ENCODE assay signal across 22 cellular contexts in the genomic region with DNA sequence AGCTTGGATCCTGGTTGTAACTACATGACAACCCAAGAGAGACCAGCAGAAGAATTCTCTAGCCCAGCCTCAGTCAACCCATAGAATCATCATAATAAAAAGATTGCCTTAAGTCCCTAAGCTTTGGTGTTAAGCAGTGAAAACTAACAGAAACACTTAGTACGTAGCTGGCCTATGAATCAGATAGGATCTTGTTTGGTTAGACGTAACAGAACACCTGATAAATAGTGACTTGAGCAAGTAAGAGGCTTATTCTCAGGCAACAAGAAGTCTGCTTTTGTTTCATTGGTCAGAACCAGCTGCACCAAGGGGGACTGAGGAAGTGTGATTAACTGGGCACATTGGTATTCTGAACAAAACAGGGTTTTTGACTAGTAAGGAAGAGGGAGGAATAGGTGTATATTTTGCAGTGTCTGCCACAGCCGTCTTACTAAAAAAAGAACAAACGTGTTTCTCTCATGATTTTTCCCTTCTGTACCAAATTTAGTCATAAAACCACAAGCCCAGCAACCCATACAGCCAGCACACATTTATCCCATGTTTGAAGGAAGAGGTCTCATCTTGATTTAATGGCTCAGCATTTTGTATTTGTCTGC. TPM values are rescaled to one million over a fixed set of nuclear protein-coding genes. Genes with fewer than 3 reads are reported as not detected.
DNase-seq lines count a peak whose midpoint lies in the region; ATAC-seq and TF ChIP-seq lines count a peak whose summit lies in the region.
"Had no signal": no experiment of that assay in that cellular context is flagged by ENCODE, and none has a peak within 500 bp of the region (broad histone marks: within the 10 kb centered on the region; RNA-seq: fewer than 3 reads in every experiment).

No MANE protein-coding gene starts in this region.

- no peak overlapping the region for H3K4me2 ChIP-seq in PC-9

- H3K27me3 Mint-ChIP-seq in MCF 10A (ENCODE audit: insufficient read depth, unreplicated experiment): peaks cover 20% of the 10 kb centered on the region

- H3K9me2 ChIP-seq in PC-9 (ENCODE audit: insufficient read depth): no peaks in the 10 kb centered on the region

- TF ChIP-seq CTCF in MCF 10A (IDR thresholded peaks at IDR 0.05; ENCODE audit: unreplicated experiment): no peak
- no peak for TF ChIP-seq CTCF in PC-9 (conservative IDR thresholded peaks at IDR 0.05)
- no peak for TF ChIP-seq CTCF in dorsolateral prefrontal cortex (IDR thresholded peaks at IDR 0.05 in 54 of 56, conservative IDR thresholded peaks at IDR 0.05 in 2 of 56; ENCODE audit: low read depth in 1 of 56, partially characterized antibody in 56 of 56)

- POLR2A ChIA-PET in MCF 10A (lab: Yijun Ruan, JAX): interaction anchor here (1.0 kb wide), 1 partner anchor 11 kb away, joined by 3 read pairs; no protein-coding TSS in a partner anchor
- POLR2A ChIA-PET in PC-9 (lab: Charles Lee; ENCODE audit: unreplicated experiment): interaction anchor here (0.6 kb wide), 1 partner anchor 30 kb away, joined by 4 read pairs; no protein-coding TSS in a partner anchor

- intact Hi-C loops in MCF 10A (cut with micrococcal nuclease) (no loop called here), PC-9 (cut with micrococcal nuclease; ENCODE audit: unreplicated experiment) (no loop called here), dorsolateral prefrontal cortex (cut with DNase I) (no loop called here), cardiac septum (cut with DNase I) (no loop called here)

- no peak overlapping the region for H3K27ac Mint-ChIP-seq in MCF 10A (ENCODE audit: low read depth, unreplicated experiment)
- H3K27ac Mint-ChIP-seq: activated CD4-positive, alpha-beta T cell treated with anti-CD3 and anti-CD28 coated beads, Interleukin-2, amount 10 ng/mL, durations not matched to agents 24 days and 14 days; stimulated activated naive B cell treated with anti-CD40 and anti-IgM and Interleukin-4, amounts not matched to agents 10 μg/mL and 1 μg/mL and 100 μg/mL, for 72 hours had no signal

- peak; percentile 72 for ATAC-seq in esophagus mucosa
- ATAC-seq: left lung had no signal

- H3K79me2 ChIP-seq in PC-9 (ENCODE audit: low read depth): no peaks in the 10 kb centered on the region

- no TSS peak for BruUV-seq in MCF 10A (replicated peaks; lab: Mats Ljungman, UMichigan)
- BruUV-seq in PC-9 (replicated peaks; lab: Mats Ljungman, UMichigan): no TSS peak

- in situ Hi-C loops in T47D (cut with HindIII; ENCODE audit: low pct_unique_long_range_greater_than_20kb, low sequenced_read_pairs): no loop called here

- H3K4me1 ChIP-seq in PC-9 (replicated peaks; ENCODE audit: insufficient read depth): no peaks in the 10 kb centered on the region
- H3K4me1 ChIP-seq: breast epithelium, left lung, sigmoid colon, tibial artery had no signal

- H3K27ac ChIP-seq in PC-9: no peak overlapping the region
- H3K27ac ChIP-seq in dorsolateral prefrontal cortex: no peak overlapping the region
- H3K27ac ChIP-seq: left lung, sigmoid colon, tibial artery had no signal

- H3F3A ChIP-seq in PC-9 (ENCODE audit: insufficient read depth, low read depth): no peaks in the 10 kb centered on the region

- H3K4me1 Mint-ChIP-seq in MCF 10A (ENCODE audit: insufficient read depth, unreplicated experiment): peaks cover 6% of the 10 kb centered on the region

- CTCF ChIA-PET in MCF 10A (lab: Yijun Ruan, JAX): interaction anchor here (0.7 to 1.1 kb wide), 2 partner anchors 19 to 798 kb away, joined by 3 to 4 read pairs; no protein-coding TSS in a partner anchor
- CTCF ChIA-PET in PC-9 (lab: Charles Lee): interaction anchor here (0.6 to 0.7 kb wide), 2 partner anchors 11 to 19 kb away, joined by 3 to 11 read pairs; no protein-coding TSS in a partner anchor

- no peaks in the 10 kb centered on the region for H3K36me3 ChIP-seq in PC-9 (ENCODE audit: low read depth)
- H3K36me3 ChIP-seq: breast epithelium, left lung, sigmoid colon, tibial artery had no signal

- H4K20me1 ChIP-seq in PC-9 (ENCODE audit: insufficient read depth): no peaks in the 10 kb centered on the region

- peak; percentile 13 to 38 for DNase-seq in T47D (ENCODE audit: low read depth in 1 of 2, low spot score in 1 of 2)
- DNase-seq in MCF 10A (ENCODE audit: unreplicated experiment): no peak
- DNase-seq in PC-9: peak in 1 of 2 experiments; percentile 61
- no peak for DNase-seq in GM03348 (ENCODE audit: low spot score)
- DNase-seq in dorsolateral prefrontal cortex: no peak
- DNase-seq in cardiac septum (ENCODE audit: low spot score): no peak
- DNase-seq: activated CD4-positive, alpha-beta T cell treated with anti-CD3 and anti-CD28 coated beads, Interleukin-2, amount 10 ng/mL, durations not matched to agents 24 days and 14 days; DMS79 treated with DMSO at 0.1 percent for 48 hours; GOT3; head of caudate nucleus; KBM-7; left lung; NCI-H1048; NCI-H1930; NCI-H446 treated with DMSO at 0.1 percent for 48 hours; NK-92 treated with Interleukin-12 subunit alpha and Interleukin-12 subunit beta, amount 100 ng/mL, for 24 hours; posterior cingulate gyrus; sigmoid colon; stimulated activated naive B cell treated with anti-CD40 and anti-IgM and Interleukin-4, amounts not matched to agents 10 μg/mL and 1 μg/mL and 100 μg/mL, for 72 hours; tibial artery had no signal

- 0 out of 2 replicates have a peak overlapping the region, but pooled peaks have one; percentile 2 for H2AFZ ChIP-seq in PC-9

- no peak overlapping the region for H3K4me3 ChIP-seq in PC-9
- no peak overlapping the region for H3K4me3 ChIP-seq in dorsolateral prefrontal cortex
- H3K4me3 ChIP-seq: breast epithelium, left lung, sigmoid colon, tibial artery had no signal

- peaks cover 5% of the 10 kb centered on the region for H3K36me3 Mint-ChIP-seq in MCF 10A (ENCODE audit: insufficient read depth, unreplicated experiment)
- H3K36me3 Mint-ChIP-seq: stimulated activated naive B cell treated with anti-CD40 and anti-IgM and Interleukin-4, amounts not matched to agents 10 μg/mL and 1 μg/mL and 100 μg/mL, for 72 hours had no signal

- H3K9me3 Mint-ChIP-seq in MCF 10A (ENCODE audit: unreplicated experiment): no peaks in the 10 kb centered on the region
- H3K9me3 Mint-ChIP-seq: activated CD4-positive, alpha-beta T cell treated with anti-CD3 and anti-CD28 coated beads, Interleukin-2, amount 10 ng/mL, durations not matched to agents 24 days and 14 days; stimulated activated naive B cell treated with anti-CD40 and anti-IgM and Interleukin-4, amounts not matched to agents 10 μg/mL and 1 μg/mL and 100 μg/mL, for 72 hours had no signal

- no peak overlapping the region for H3K4me3 Mint-ChIP-seq in MCF 10A (ENCODE audit: unreplicated experiment)
- H3K4me3 Mint-ChIP-seq: activated CD4-positive, alpha-beta T cell treated with anti-CD3 and anti-CD28 coated beads, Interleukin-2, amount 10 ng/mL, durations not matched to agents 24 days and 14 days; stimulated activated naive B cell treated with anti-CD40 and anti-IgM and Interleukin-4, amounts not matched to agents 10 μg/mL and 1 μg/mL and 100 μg/mL, for 72 hours had no signal

- H3K27me3 ChIP-seq in PC-9 (ENCODE audit: insufficient read depth, low read depth): no peaks in the 10 kb centered on the region
- no peaks in the 10 kb centered on the region for H3K27me3 ChIP-seq in dorsolateral prefrontal cortex
- H3K27me3 ChIP-seq: breast epithelium, left lung, sigmoid colon, tibial artery had no signal

- H3K9me3 ChIP-seq in PC-9 (ENCODE audit: insufficient read depth, low read depth): no peaks in the 10 kb centered on the region
- H3K9me3 ChIP-seq: breast epithelium, left lung, sigmoid colon, tibial artery had no signal

RNA-seq across cellular contexts. Expression of gene GLCE, which starts 53.3 kb away (rescaled TPM):
- total RNA-seq in MCF 10A (2022) (7.5 and 8.3 TPM in 2 replicates), PC-9 (2021) (24.7 and 31.3 TPM in 2 replicates), esophagus mucosa (16.0 TPM), dorsolateral prefrontal cortex (10 to 100 TPM; 10.7 to 33.2 (median 23.6) TPM), cardiac septum (6.2 TPM)

Comparison
In these comparisons a context has a peak if more than half of its experiments do, and no peak if none do; other contexts are left out.
1. DNase-seq: peak in T47D (2 of 2); none in MCF 10A (single experiment), GM03348 (single experiment), dorsolateral prefrontal cortex (0 of 10) and cardiac septum (single experiment).